Comparison of ENCODE assay signal across 14 cellular contexts in genomic region chr1:168512864-168513595, GRCh38. TPM values are rescaled to one million over a fixed set of nuclear protein-coding genes. Genes with fewer than 3 reads are reported as not detected.
DNase-seq lines count a peak whose midpoint lies in the region; TF ChIP-seq lines count a peak whose summit lies in the region.
"Had no signal": no experiment of that assay in that cellular context is flagged by ENCODE, and none has a peak within 500 bp of the region (broad histone marks: within the 10 kb centered on the region; RNA-seq: fewer than 3 reads in every experiment).

No MANE protein-coding gene starts in this region.

- H3K36me3 Mint-ChIP-seq in activated naive CD8-positive, alpha-beta T cell, result peaks cover 3% of the 10 kb centered on the region
- H3K36me3 Mint-ChIP-seq in neural crest cell (ENCODE audit: low read depth), result no peaks in the 10 kb centered on the region

- H3K36me3 ChIP-seq in Peyer's patch (no peaks in the 10 kb centered on the region), brain microvascular endothelial cell (replicated peaks) (no peaks in the 10 kb centered on the region)

- H3K27ac Mint-ChIP-seq in activated naive CD8-positive, alpha-beta T cell, result peak overlapping the region; percentile 78
- H3K27ac Mint-ChIP-seq in neural crest cell (ENCODE audit: unreplicated experiment), result peak overlapping the region; percentile 64

- H3K27ac ChIP-seq in Peyer's patch, result peak overlapping the region; percentile 34 to 70 (median 54)
- H3K27ac ChIP-seq in brain microvascular endothelial cell, result no peak overlapping the region
- H3K27ac ChIP-seq: 22Rv1 had no signal

- H3K4me3 Mint-ChIP-seq in activated naive CD8-positive, alpha-beta T cell, result peak overlapping the region; percentile 73
- H3K4me3 Mint-ChIP-seq in neural crest cell, result no peak overlapping the region

- H3K27me3 Mint-ChIP-seq in activated naive CD8-positive, alpha-beta T cell, result no peaks in the 10 kb centered on the region
- H3K27me3 Mint-ChIP-seq in neural crest cell (ENCODE audit: low read depth), result no peaks in the 10 kb centered on the region

- H3K27me3 ChIP-seq in Peyer's patch (no peaks in the 10 kb centered on the region), brain microvascular endothelial cell (replicated peaks) (no peaks in the 10 kb centered on the region)

- no peak for TF ChIP-seq POLR2A in Peyer's patch (IDR thresholded peaks at IDR 0.05)

- DNase-seq in NK-92 treated with Interleukin-12 subunit alpha and Interleukin-12 subunit beta, amount 100 ng/mL, for 24 hours (lab: John Stamatoyannopoulos, UW), result peak; percentile 28
- DNase-seq in NK-92 (lab: John Stamatoyannopoulos, UW; ENCODE audit: unreplicated experiment), result no peak
- DNase-seq in Peyer's patch, result peak in 2 of 3 donors; percentile 28 to 70
- DNase-seq in neural crest cell (ENCODE audit: low read depth, low spot score), result no peak
- no peak for DNase-seq in brain microvascular endothelial cell
- no peak for DNase-seq in hypothalamus (lab: John Stamatoyannopoulos, UW)
- DNase-seq in dedifferentiated amniotic fluid mesenchymal stem cell (ENCODE audit: extremely low spot score), result no peak
- DNase-seq: effector CD8-positive, alpha-beta T cell; mammary epithelial cell; NCI-H1417; NCI-H446 treated with DMSO at 0.1 percent for 48 hours; T-helper 9 cell had no signal

- H3K4me1 ChIP-seq in Peyer's patch, result peaks cover 0 to 7% (median 0%) of the 10 kb centered on the region in 4 donors

- H3K9me3 Mint-ChIP-seq in activated naive CD8-positive, alpha-beta T cell (ENCODE audit: low read depth), result no peaks in the 10 kb centered on the region
- H3K9me3 Mint-ChIP-seq in neural crest cell, result no peaks in the 10 kb centered on the region

- TF ChIP-seq CTCF in Peyer's patch (IDR thresholded peaks at IDR 0.05) (no peak), neural crest cell (conservative IDR thresholded peaks at IDR 0.05) (no peak), brain microvascular endothelial cell (IDR thresholded peaks at IDR 0.05; ENCODE audit: low read depth, low read length, missing control alignments) (no peak)

- H3K4me3 ChIP-seq in Peyer's patch, result no peak overlapping the region
- no peak overlapping the region for H3K4me3 ChIP-seq in brain microvascular endothelial cell (ENCODE audit: low read depth, low read length)

- in situ Hi-C loops in brain microvascular endothelial cell (cut with HindIII; ENCODE audit: low pct_ligation_motif_present, low sequenced_read_pairs), result no loop called here

- H3K9me3 ChIP-seq in Peyer's patch, result no peaks in the 10 kb centered on the region

- H3K4me1 Mint-ChIP-seq in activated naive CD8-positive, alpha-beta T cell (ENCODE audit: low read depth), result peaks cover 73% of the 10 kb centered on the region
- H3K4me1 Mint-ChIP-seq in neural crest cell, result no peaks in the 10 kb centered on the region

RNA-seq across cellular contexts. Expression of gene XCL2, which starts 30.8 kb away (rescaled TPM):
- total RNA-seq in Peyer's patch, result 1 to 10 TPM in 1 of 4 donors, not detected in 3; 4.6 TPM
- total RNA-seq in neural crest cell, result not detected in 2 replicates
- total RNA-seq: mammary epithelial cell had no signal

Comparison
In these comparisons a context has a peak if more than half of its experiments do, and no peak if none do; other contexts are left out.
1. DNase-seq: peak in NK-92 treated with Interleukin-12 subunit alpha and Interleukin-12 subunit beta, amount 100 ng/mL, for 24 hours (single experiment) and Peyer's patch (2 of 3); none in NK-92 (single experiment), neural crest cell (single experiment), brain microvascular endothelial cell (single experiment), hypothalamus (0 of 51) and dedifferentiated amniotic fluid mesenchymal stem cell (single experiment).